ENCODE assay signal across 17 cellular contexts in the genomic region with DNA sequence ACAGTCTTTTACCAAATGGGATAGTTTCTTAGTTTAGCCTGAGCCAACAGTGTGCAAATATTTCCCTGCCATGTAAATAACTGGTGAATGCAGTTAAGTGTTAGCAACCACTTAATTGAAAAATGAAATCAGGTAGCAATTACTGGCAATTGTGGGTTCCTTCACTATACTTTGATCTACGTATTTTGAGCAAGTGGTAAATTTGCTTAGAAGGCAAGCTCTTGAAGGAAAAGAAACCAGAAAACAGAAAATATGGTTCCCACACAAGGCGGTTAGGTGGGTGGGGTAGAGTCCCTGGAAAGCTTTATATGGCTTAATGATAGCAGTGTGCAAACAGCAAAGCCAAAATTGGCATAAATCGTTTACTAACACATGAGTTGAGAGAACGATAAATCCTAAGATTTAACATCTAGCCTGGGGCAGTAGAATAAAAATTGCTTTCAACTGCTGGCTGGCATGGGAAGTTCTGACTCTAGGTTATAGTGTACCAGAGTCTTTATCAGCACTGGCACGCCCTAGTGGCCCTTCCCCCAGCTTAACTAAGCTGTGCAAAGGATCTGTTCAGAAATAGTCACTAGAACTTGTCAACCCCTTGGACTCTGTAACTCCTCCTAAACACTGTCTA. TPM values are rescaled to one million over a fixed set of nuclear protein-coding genes. Genes with fewer than 3 reads are reported as not detected.
DNase-seq lines count a peak whose midpoint lies in the region; ATAC-seq and TF ChIP-seq lines count a peak whose summit lies in the region.
"Had no signal": no experiment of that assay in that cellular context is flagged by ENCODE, and none has a peak within 500 bp of the region (broad histone marks: within the 10 kb centered on the region; RNA-seq: fewer than 3 reads in every experiment).

No MANE protein-coding gene starts in this region.

- H3K9ac ChIP-seq in PC-3 (ENCODE audit: low read length) = peak overlapping the region; percentile 50
- no peak overlapping the region for H3K9ac ChIP-seq in duodenal mucosa (ENCODE audit: low read depth in 1 of 2, low read length in 2 of 2)
- H3K9ac ChIP-seq in mucosa of rectum (ENCODE audit: low read depth in 1 of 2, low read length in 2 of 2) = peak overlapping the region; percentile 48 to 56
- no peak overlapping the region for H3K9ac ChIP-seq in Karpas-422 (ENCODE audit: low read length)
- H3K9ac ChIP-seq: BLaER1 had no signal

- H3K79me2 ChIP-seq in PC-3 (ENCODE audit: low read length) = 0 out of 2 replicates have a peak, but pooled peaks cover 3% of the 10 kb centered on the region
- no peaks in the 10 kb centered on the region for H3K79me2 ChIP-seq in Karpas-422 (ENCODE audit: low read length)

- H3K9me3 ChIP-seq in PC-3 (ENCODE audit: low read length) (no peaks in the 10 kb centered on the region), duodenal mucosa (ENCODE audit: control insufficient read depth in 1 of 2, low read length in 2 of 2) (no peaks in the 10 kb centered on the region), mucosa of rectum (ENCODE audit: control insufficient read depth in 2 of 2, low read length in 2 of 2) (no peaks in the 10 kb centered on the region), Karpas-422 (ENCODE audit: low read length) (no peaks in the 10 kb centered on the region)
- H3K9me3 ChIP-seq: BLaER1, SJSA1 had no signal

- intact Hi-C loops in PC-3 (cut with micrococcal nuclease) = no loop called here

- DNase-seq in NCI-H748 (lab: John Stamatoyannopoulos, UW; ENCODE audit: unreplicated experiment) (peak; percentile 8), NCI-H748 treated with DMSO at 0.1 percent for 48 hours (lab: John Stamatoyannopoulos, UW) (no peak), PC-3 (peak; percentile 73), Karpas-422 (no peak), NCI-H2196 treated with DMSO at 0.1 percent for 48 hours (lab: John Stamatoyannopoulos, UW; ENCODE audit: unreplicated experiment) (no peak)
- DNase-seq: KG1, MM.1S, NCI-H1105 treated with DMSO at 0.1 percent for 48 hours, NCI-H187 treated with DMSO at 0.1 percent for 48 hours had no signal

- BruUV-seq in PC-3 (replicated peaks; lab: Mats Ljungman, UMichigan) = no TSS peak

- CTCF ChIA-PET in PC-3 (lab: Charles Lee) = no interaction called here

- TF ChIP-seq CTCF in PC-3 (conservative IDR thresholded peaks at IDR 0.05; ENCODE audit: low read depth, low read length) = no peak

- H3K4me3 ChIP-seq in PC-3 (ENCODE audit: low read length) (peak overlapping the region; percentile 9; the same call in 1 of the 2 replicates), duodenal mucosa (ENCODE audit: low read depth in 1 of 2, low read length in 2 of 2) (peak overlapping the region; percentile 12 to 33), mucosa of rectum (ENCODE audit: low read length in 2 of 2) (peak overlapping the region; percentile 33 to 55), Karpas-422 (ENCODE audit: low read length) (no peak overlapping the region)
- H3K4me3 ChIP-seq: BLaER1, SJSA1 had no signal

- H3F3A ChIP-seq in PC-3 (ENCODE audit: low read length, unreplicated experiment) = no peaks in the 10 kb centered on the region

- H2AFZ ChIP-seq in PC-3 (ENCODE audit: low read length) = no peak overlapping the region
- no peak overlapping the region for H2AFZ ChIP-seq in Karpas-422 (ENCODE audit: low read length)

- POLR2A ChIA-PET in PC-3 (lab: Charles Lee; ENCODE audit: unreplicated experiment) = no interaction called here

- H3K4me2 ChIP-seq in PC-3 (ENCODE audit: low read length) (peak overlapping the region; percentile 60), Karpas-422 (ENCODE audit: low read depth, low read length, poor library complexity, severe bottlenecking) (no peak overlapping the region)
- H3K4me2 ChIP-seq: BLaER1 had no signal

- H3K9me2 ChIP-seq in PC-3 (replicated peaks; ENCODE audit: low read length) (no peaks in the 10 kb centered on the region), Karpas-422 (replicated peaks; ENCODE audit: insufficient read depth, low read length) (no peaks in the 10 kb centered on the region)

- no peaks in the 10 kb centered on the region for H3K27me3 ChIP-seq in PC-3 (ENCODE audit: low read length)
- no peaks in the 10 kb centered on the region for H3K27me3 ChIP-seq in duodenal mucosa (ENCODE audit: control insufficient read depth in 1 of 2, insufficient read depth in 2 of 2, low read length in 2 of 2)
- no peaks in the 10 kb centered on the region for H3K27me3 ChIP-seq in mucosa of rectum (ENCODE audit: control insufficient read depth in 2 of 2, insufficient read depth in 2 of 2, low read length in 2 of 2)
- H3K27me3 ChIP-seq in Karpas-422 (ENCODE audit: low read length) = no peaks in the 10 kb centered on the region
- H3K27me3 ChIP-seq: BLaER1 had no signal

- peak overlapping the region; percentile 82 for H3K27ac ChIP-seq in PC-3 (ENCODE audit: low read length)
- H3K27ac ChIP-seq in duodenal mucosa (ENCODE audit: low read depth, low read length) = no peak overlapping the region
- H3K27ac ChIP-seq in mucosa of rectum (ENCODE audit: low read depth in 2 of 2, low read length in 2 of 2) = peak overlapping the region; percentile 91
- H3K27ac ChIP-seq in Karpas-422 (ENCODE audit: low read length) = no peak overlapping the region
- H3K27ac ChIP-seq: 22Rv1, BLaER1, HL-60, SJSA1 had no signal

- no peaks in the 10 kb centered on the region for H4K20me1 ChIP-seq in PC-3 (ENCODE audit: low read length)
- H4K20me1 ChIP-seq in Karpas-422 (ENCODE audit: insufficient read depth, low read depth, low read length) = no peaks in the 10 kb centered on the region
- H4K20me1 ChIP-seq: BLaER1 had no signal

- H3K36me3 ChIP-seq in PC-3 (ENCODE audit: low read depth, low read length) = no peaks in the 10 kb centered on the region
- H3K36me3 ChIP-seq in duodenal mucosa (ENCODE audit: control insufficient read depth in 1 of 2, insufficient read depth in 2 of 2, low read length in 2 of 2) = no peaks in the 10 kb centered on the region
- H3K36me3 ChIP-seq in mucosa of rectum (ENCODE audit: control insufficient read depth in 2 of 2, insufficient read depth in 2 of 2, low read length in 2 of 2) = no peaks in the 10 kb centered on the region
- no peaks in the 10 kb centered on the region for H3K36me3 ChIP-seq in Karpas-422 (ENCODE audit: insufficient read depth, low read length)
- H3K36me3 ChIP-seq: BLaER1, SJSA1 had no signal

- H3K4me1 ChIP-seq in PC-3 (ENCODE audit: insufficient read depth, low read length) = peaks cover 33% of the 10 kb centered on the region
- peaks cover 14 to 16% of the 10 kb centered on the region in 2 donors for H3K4me1 ChIP-seq in duodenal mucosa (ENCODE audit: control insufficient read depth in 1 of 2, insufficient read depth in 2 of 2, low read length in 2 of 2)
- peaks cover 35 to 77% of the 10 kb centered on the region in 2 donors for H3K4me1 ChIP-seq in mucosa of rectum (ENCODE audit: control insufficient read depth in 2 of 2, insufficient read depth in 2 of 2, low read length in 2 of 2)
- no peaks in the 10 kb centered on the region for H3K4me1 ChIP-seq in Karpas-422 (ENCODE audit: low read length)
- H3K4me1 ChIP-seq: BLaER1, SJSA1 had no signal

- peak; percentile 31 for ATAC-seq in PC-3
- ATAC-seq in GM21529 (IDR thresholded peaks at IDR 0.05; ENCODE audit: unreplicated experiment) = no peak

RNA-seq across cellular contexts. Expression of a gene that starts 17.0 kb away (rescaled TPM):
- total RNA-seq in PC-3 (2014; rRNA removed) = 7.1 and 8.8 TPM in 2 replicates
- total RNA-seq in Karpas-422 (2014; rRNA removed; shearing (Covaris generic); ENCODE audit: low replicate concordance) = not detected in 2 replicates
- total RNA-seq: RPMI7951 had no signal

Comparison
In these comparisons a context has a peak if more than half of its experiments do, and no peak if none do; other contexts are left out.
1. DNase-seq: peak in NCI-H748 (single experiment) and PC-3 (single experiment); none in NCI-H748 treated with DMSO at 0.1 percent for 48 hours (single experiment), Karpas-422 (single experiment) and NCI-H2196 treated with DMSO at 0.1 percent for 48 hours (single experiment).
2. H3K27ac ChIP-seq: peak in PC-3 (single experiment) and mucosa of rectum (2 of 2); none in duodenal mucosa (single experiment) and Karpas-422 (single experiment).
3. H3K9ac ChIP-seq: peak in PC-3 (single experiment) and mucosa of rectum (2 of 2); none in duodenal mucosa (0 of 2) and Karpas-422 (single experiment).